18 cellular contexts compared by ENCODE assay signal in the genomic region with DNA sequence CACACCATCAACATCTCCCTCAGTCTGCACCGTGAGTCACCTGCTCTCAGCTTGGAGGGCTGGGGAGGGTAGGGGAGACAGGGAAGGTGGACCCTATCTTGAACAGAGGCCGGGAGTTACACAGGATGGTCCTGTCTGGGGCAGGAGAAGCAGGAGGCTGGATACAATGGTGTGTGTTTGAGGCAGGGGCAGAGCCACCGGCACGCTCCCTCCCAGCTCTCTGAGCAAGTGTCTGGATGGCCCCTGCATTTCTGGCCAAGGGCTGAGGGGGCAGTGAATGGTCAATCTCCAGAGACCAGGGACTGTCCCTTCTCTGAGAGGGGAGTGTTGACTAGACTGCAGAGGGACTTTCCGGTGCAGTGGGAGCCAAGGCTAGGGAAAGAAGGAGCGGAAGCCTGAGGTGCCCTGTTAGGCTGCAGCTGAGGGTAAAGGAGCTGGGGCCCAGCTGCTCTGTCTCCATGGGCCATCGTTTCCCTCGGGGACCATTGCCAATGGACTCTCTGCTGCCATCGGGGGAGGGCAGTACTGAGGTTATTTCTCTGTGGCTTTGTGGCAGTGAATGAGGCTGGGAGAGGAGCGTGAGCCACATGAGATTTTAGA. TPM values are rescaled to one million over a fixed set of nuclear protein-coding genes. Genes with fewer than 3 reads are reported as not detected.
DNase-seq lines count a peak whose midpoint lies in the region; ATAC-seq, FAIRE-seq and TF ChIP-seq lines count a peak whose summit lies in the region.
"Had no signal": no experiment of that assay in that cellular context is flagged by ENCODE, and none has a peak within 500 bp of the region (broad histone marks: within the 10 kb centered on the region; RNA-seq: fewer than 3 reads in every experiment).

No MANE protein-coding gene starts in this region.

- H3K27ac ChIP-seq in GM12878 (ENCODE audit: control insufficient read depth, insufficient read depth) (no peak overlapping the region), layer of hippocampus (ENCODE audit: low read depth, low read length) (peak overlapping the region; percentile 68), skin epidermis (peak overlapping the region in 12 of 21 experiments; percentile 10 to 79 (median 34))
- H3K27ac ChIP-seq: body of pancreas, left lung had no signal

- H3K9me3 ChIP-seq in Caco-2 (no peaks in the 10 kb centered on the region), GM12878 (replicated peaks; ENCODE audit: control insufficient read depth, insufficient read depth, low read length) (no peaks in the 10 kb centered on the region)
- H3K9me3 ChIP-seq: body of pancreas, left lung had no signal

- peak; percentile 70 for ATAC-seq in GM12878
- ATAC-seq in WTC11, result no peak
- ATAC-seq: body of pancreas, left lung had no signal

- H3K4me3 Mint-ChIP-seq in Caco-2 (ENCODE audit: unreplicated experiment) (peak overlapping the region; percentile 27), WTC11 (no peak overlapping the region)
- H3K4me3 Mint-ChIP-seq: activated CD4-positive, alpha-beta T cell treated with anti-CD3 and anti-CD28 coated beads, Interleukin-2, amount 10 ng/mL, durations not matched to agents 7 days and 5 days had no signal

- BruUV-seq in Caco-2 (replicated peaks; lab: Mats Ljungman, UMichigan) (no TSS peak), GM12878 (replicated peaks; lab: Mats Ljungman, UMichigan) (no TSS peak)

- whole genome bisulfite sequencing in GM12878 (ENCODE audit: insufficient coverage, insufficient replicate concordance, low lambda C conversion rate, missing lambda C conversion rate), result 19% methylated on average over 10 of the region's 10 CpGs

- POLR2A ChIA-PET in Caco-2 (lab: Charles Lee), result interaction anchor here (0.6 kb wide), 2 partner anchors 18 to 456 kb away, joined by 3 read pairs; no protein-coding TSS in a partner anchor
- POLR2A ChIA-PET in GM12878 (lab: Charles Lee), result interaction anchor here (1.2 kb wide), 1 partner anchor 16 kb away, joined by 3 read pairs; no protein-coding TSS in a partner anchor
- POLR2A ChIA-PET in WTC11 (lab: Charles Lee), result no interaction called here

- H2AFZ ChIP-seq in GM12878 (ENCODE audit: control insufficient read depth, low read depth, low read length), result no peak overlapping the region

- SMC1A ChIA-PET in GM12878 (lab: Charles Lee; ENCODE audit: uncharacterized antibody, unreplicated experiment), result no interaction called here

- H3K4me2 ChIP-seq in GM12878 (ENCODE audit: control insufficient read depth, insufficient read depth), result no peak overlapping the region

- no peak for TF ChIP-seq RAD21 in GM12878 (IDR thresholded peaks at IDR 0.05; ENCODE audit: insufficient read depth, low read depth, low read length)

- no peak for TF ChIP-seq CTCF in Caco-2 (IDR thresholded peaks at IDR 0.05; ENCODE audit: insufficient read depth in 1 of 2, low read depth in 1 of 2, low read length in 1 of 2, severe bottlenecking in 1 of 2, unreplicated experiment in 1 of 2)
- TF ChIP-seq CTCF in GM12878 (IDR thresholded peaks at IDR 0.05 in 2 of 3, conservative IDR thresholded peaks at IDR 0.05 in 1 of 3; ENCODE audit: control insufficient read depth in 2 of 3, extremely low read depth in 1 of 3, insufficient read depth in 1 of 3, low read depth in 3 of 3, low read length in 3 of 3), result peak in 1 of 3 experiments; percentile 10; a peak in 1 of 6 replicates
- no peak for TF ChIP-seq CTCF in WTC11 (IDR thresholded peaks at IDR 0.05)

- intact Hi-C loops in Caco-2 (cut with micrococcal nuclease; ENCODE audit: unreplicated experiment), result no loop called here
- intact Hi-C loops in GM12878 (cut with micrococcal nuclease; ENCODE audit: unreplicated experiment), result no loop called here

- H3K27me3 Mint-ChIP-seq in Caco-2 (ENCODE audit: insufficient read depth, unreplicated experiment) (no peaks in the 10 kb centered on the region), WTC11 (ENCODE audit: low read depth) (no peaks in the 10 kb centered on the region)
- H3K27me3 Mint-ChIP-seq: activated CD4-positive, alpha-beta T cell treated with anti-CD3 and anti-CD28 coated beads, Interleukin-2, amount 10 ng/mL, durations not matched to agents 7 days and 5 days had no signal

- peaks cover 5% of the 10 kb centered on the region for H3K36me3 ChIP-seq in Caco-2 (ENCODE audit: control insufficient read depth, insufficient read depth, low read length)
- H3K36me3 ChIP-seq in GM12878 (ENCODE audit: control insufficient read depth in 2 of 2, insufficient read depth in 2 of 2, low read length in 1 of 2), result no peaks in the 10 kb centered on the region

- H3K27ac Mint-ChIP-seq in Caco-2 (ENCODE audit: unreplicated experiment), result peak overlapping the region; percentile 97
- H3K27ac Mint-ChIP-seq in WTC11, result no peak overlapping the region
- H3K27ac Mint-ChIP-seq: activated CD4-positive, alpha-beta T cell treated with anti-CD3 and anti-CD28 coated beads, Interleukin-2, amount 10 ng/mL, durations not matched to agents 7 days and 5 days had no signal

- H3K4me1 Mint-ChIP-seq in Caco-2 (ENCODE audit: low read depth, unreplicated experiment) (peaks cover 43% of the 10 kb centered on the region), WTC11 (peaks cover 4% of the 10 kb centered on the region)

- no peaks in the 10 kb centered on the region for H3K79me2 ChIP-seq in GM12878 (ENCODE audit: control insufficient read depth, insufficient read depth, low read length)

- FAIRE-seq in GM12878 (lab: Jason Lieb, UNC), result no peak
- FAIRE-seq: endometrium had no signal

- H3K4me3 ChIP-seq in Caco-2 (ENCODE audit: low read depth, low read length), result no peak overlapping the region
- no peak overlapping the region for H3K4me3 ChIP-seq in GM12878
- H3K4me3 ChIP-seq in skin epidermis, result no peak overlapping the region
- H3K4me3 ChIP-seq: body of pancreas, left lung had no signal

- no peak overlapping the region for H3K9ac ChIP-seq in GM12878 (ENCODE audit: control insufficient read depth, insufficient read depth, low read length)

- CTCF ChIA-PET in Caco-2 (lab: Charles Lee) (interaction anchor here (2.8 kb wide), 1 partner anchor 18 kb away, joined by 35 read pairs; a partner anchor contains a TSS), GM12878 (lab: Yijun Ruan, JAX) (interaction anchor here (1.0 to 1.9 kb wide), 2 partner anchors 18 to 28 kb away, joined by 4 to 7 read pairs; no protein-coding TSS in a partner anchor), WTC11 (lab: Charles Lee) (interaction anchor here (1.2 to 1.6 kb wide), 2 partner anchors 30 to 68 kb away, joined by 4 to 7 read pairs; no protein-coding TSS in a partner anchor)

- H3K4me1 ChIP-seq in Caco-2 (peaks cover 44% of the 10 kb centered on the region), GM12878 (ENCODE audit: control insufficient read depth, insufficient read depth, low read length) (no peaks in the 10 kb centered on the region)
- H3K4me1 ChIP-seq: body of pancreas had no signal

- H3K27me3 ChIP-seq in Caco-2 (replicated peaks; ENCODE audit: control insufficient read depth, insufficient read depth, low read length) (no peaks in the 10 kb centered on the region), GM12878 (replicated peaks in 1 of 2; ENCODE audit: control insufficient read depth in 2 of 2, insufficient read depth in 2 of 2, low read length in 1 of 2) (peaks cover 0 to 3% of the 10 kb centered on the region in 2 experiments; a peak in 2 of 4 replicates), layer of hippocampus (ENCODE audit: control insufficient read depth, insufficient read depth, low read length) (no peaks in the 10 kb centered on the region)
- H3K27me3 ChIP-seq: body of pancreas, left lung had no signal

- H4K20me1 ChIP-seq in GM12878 (ENCODE audit: control insufficient read depth, insufficient read depth), result no peaks in the 10 kb centered on the region

- RAD21 ChIA-PET in GM12878 (lab: Charles Lee; ENCODE audit: unreplicated experiment), result interaction anchor here (0.7 kb wide), 1 partner anchor 18 kb away, joined by 4 read pairs; a partner anchor contains a TSS

- H3K36me3 Mint-ChIP-seq in Caco-2 (ENCODE audit: insufficient read depth, unreplicated experiment) (peaks cover 40% of the 10 kb centered on the region), WTC11 (peaks cover 61% of the 10 kb centered on the region)

- no peaks in the 10 kb centered on the region for H3K9me3 Mint-ChIP-seq in Caco-2 (ENCODE audit: unreplicated experiment)
- no peaks in the 10 kb centered on the region for H3K9me3 Mint-ChIP-seq in WTC11
- H3K9me3 Mint-ChIP-seq: activated CD4-positive, alpha-beta T cell treated with anti-CD3 and anti-CD28 coated beads, Interleukin-2, amount 10 ng/mL, durations not matched to agents 7 days and 5 days had no signal

- TF ChIP-seq EP300 in GM12878 (IDR thresholded peaks at IDR 0.05; ENCODE audit: borderline replicate concordance in 1 of 2, control insufficient read depth in 1 of 2, low read depth in 2 of 2, low read length in 2 of 2), result no peak

- in situ Hi-C loops in GM12878 (cut with MboI), result no loop called here

- no peak for TF ChIP-seq POLR2A in GM12878 (IDR thresholded peaks at IDR 0.05; ENCODE audit: low read depth, low read length)

- DNase-seq in Caco-2 (no peak), GM12878 (ENCODE audit: low read depth, low spot score) (no peak), NOMO-1 treated with dmso at 0.1 percent for 144 hours (lab: John Stamatoyannopoulos, UW; ENCODE audit: unreplicated experiment) (no peak), WTC11 (ENCODE audit: low spot score) (no peak), T-helper 2 cell (no peak)
- no peak for DNase-seq in stimulated activated CD4-positive, alpha-beta T cell treated with anti-CD3 and anti-CD28 coated beads, Interleukin-15, amount 100 ng/mL, for 24 hours
- DNase-seq: activated CD4-positive, alpha-beta T cell treated with anti-CD3 and anti-CD28 coated beads, Interleukin-2, amount 10 ng/mL, durations not matched to agents 7 days and 5 days; body of pancreas; DND-41; Karpas-422; left lung; NCI-H146; NCI-H524 treated with DMSO at 0.1 percent for 48 hours; occipital lobe had no signal

RNA-seq across cellular contexts. Expression of a gene that starts 1.9 kb away (rescaled TPM):
- not detected in 2 replicates for total RNA-seq in Caco-2 (2022)
- not detected in 2 replicates for total RNA-seq in GM12878 (2013; cell fraction: nucleolus; rRNA removed)
- total RNA-seq in GM12878 (2014; rRNA removed), result not detected in 2 replicates
- not detected in 2 replicates for total RNA-seq in GM12878 (2014; rRNA removed; fragmentation: Illumina TruSeq; extraction: Trizol)
- total RNA-seq in GM12878 (2021), result not detected in 2 replicates
- polyA plus RNA-seq in GM12878 (2011; ENCODE audit: low read depth), result not detected
- polyA plus RNA-seq in GM12878 (2011; rRNA removed), result not detected in 2 replicates
- not detected in 2 replicates for polyA plus RNA-seq in GM12878 (2011; cell fraction: cytosol; rRNA removed)
- not detected in 2 replicates for polyA plus RNA-seq in GM12878 (2011; cell fraction: nucleus; rRNA removed)
- not detected in 2 replicates for polyA plus RNA-seq in GM12878 (2012)
- not detected in 2 replicates for polyA plus RNA-seq in GM12878 (2014; fragmentation: Illumina TruSeq; extraction: Trizol)
- not detected for polyA plus RNA-seq in GM12878 (2014; fragmentation: Nextera tagmentation; extraction: Ambion mirVana)
- polyA plus RNA-seq in GM12878 (2014; rRNA removed), result not detected in 2 replicates
- not detected for polyA plus RNA-seq in GM12878 (2016; fragmentation: Nextera tagmentation; extraction: Ambion mirVana)
- polyA minus RNA-seq in GM12878 (2011; rRNA and poly(A)+ RNA removed), result not detected in 2 replicates
- polyA minus RNA-seq in GM12878 (2011; cell fraction: cytosol; rRNA and poly(A)+ RNA removed), result not detected in 2 replicates
- polyA minus RNA-seq in GM12878 (2011; cell fraction: nucleus; rRNA and poly(A)+ RNA removed), result not detected in 2 replicates
- not detected in 3 replicates for total RNA-seq in WTC11 (2021)
- total RNA-seq: activated CD4-positive, alpha-beta T cell treated with anti-CD3 and anti-CD28 coated beads, Interleukin-2, amount 10 ng/mL, durations not matched to agents 7 days and 5 days; body of pancreas; left lung; occipital lobe had no signal
- polyA plus RNA-seq: BJ had no signal

RNA-seq across cellular contexts. Expression of a gene that starts 17.3 kb away (rescaled TPM):
- 106 and 111 TPM in 2 replicates for total RNA-seq in Caco-2 (2022)
- 6.0 and 6.8 TPM in 2 replicates for total RNA-seq in GM12878 (2013; cell fraction: nucleolus; rRNA removed)
- total RNA-seq in GM12878 (2014; rRNA removed), result under 0.01 and 0.05 TPM in 2 replicates
- total RNA-seq in GM12878 (2014; rRNA removed; fragmentation: Illumina TruSeq; extraction: Trizol), result 0.05 and 0.18 TPM in 2 replicates
- 0.93 and 1.1 TPM in 2 replicates for total RNA-seq in GM12878 (2021)
- 0.51 TPM for polyA plus RNA-seq in GM12878 (2011; ENCODE audit: low read depth)
- 0.24 TPM in 2 replicates for polyA plus RNA-seq in GM12878 (2011; rRNA removed)
- polyA plus RNA-seq in GM12878 (2011; cell fraction: cytosol; rRNA removed), result 0.48 and 0.57 TPM in 2 replicates
- polyA plus RNA-seq in GM12878 (2011; cell fraction: nucleus; rRNA removed), result 2.5 and 3.3 TPM in 2 replicates
- 1.2 and 1.4 TPM in 2 replicates for polyA plus RNA-seq in GM12878 (2012)
- polyA plus RNA-seq in GM12878 (2014; fragmentation: Illumina TruSeq; extraction: Trizol), result 0.03 and 0.07 TPM in 2 replicates
- not detected for polyA plus RNA-seq in GM12878 (2014; fragmentation: Nextera tagmentation; extraction: Ambion mirVana)
- polyA plus RNA-seq in GM12878 (2014; rRNA removed), result 0.09 and 0.29 TPM in 2 replicates
- under 1 TPM; 0.23 to 0.28 TPM for polyA plus RNA-seq in GM12878 (2016; fragmentation: Nextera tagmentation; extraction: Ambion mirVana)
- polyA minus RNA-seq in GM12878 (2011; rRNA and poly(A)+ RNA removed), result 1.8 TPM in 2 replicates
- 2.2 and 3.1 TPM in 2 replicates for polyA minus RNA-seq in GM12878 (2011; cell fraction: cytosol; rRNA and poly(A)+ RNA removed)
- 1.6 and 3.1 TPM in 2 replicates for polyA minus RNA-seq in GM12878 (2011; cell fraction: nucleus; rRNA and poly(A)+ RNA removed)
- total RNA-seq in WTC11 (2021), result 107 to 120 TPM (median 112 TPM) in 3 replicates

RNA-seq across cellular contexts. Expression of a gene that starts 34.4 kb away (rescaled TPM):
- 44.2 and 49.5 TPM in 2 replicates for total RNA-seq in Caco-2 (2022)
- 219 and 234 TPM in 2 replicates for total RNA-seq in GM12878 (2013; cell fraction: nucleolus; rRNA removed)
- 100 and 101 TPM in 2 replicates for total RNA-seq in GM12878 (2014; rRNA removed)
- 79.0 and 79.9 TPM in 2 replicates for total RNA-seq in GM12878 (2014; rRNA removed; fragmentation: Illumina TruSeq; extraction: Trizol)
- total RNA-seq in GM12878 (2021), result 146 and 163 TPM in 2 replicates
- 92.2 TPM for polyA plus RNA-seq in GM12878 (2011; ENCODE audit: low read depth)
- polyA plus RNA-seq in GM12878 (2011; rRNA removed), result 107 and 176 TPM in 2 replicates
- polyA plus RNA-seq in GM12878 (2011; cell fraction: cytosol; rRNA removed), result 210 and 211 TPM in 2 replicates
- 576 and 633 TPM in 2 replicates for polyA plus RNA-seq in GM12878 (2011; cell fraction: nucleus; rRNA removed)
- 137 and 138 TPM in 2 replicates for polyA plus RNA-seq in GM12878 (2012)
- 161 and 168 TPM in 2 replicates for polyA plus RNA-seq in GM12878 (2014; fragmentation: Illumina TruSeq; extraction: Trizol)
- polyA plus RNA-seq in GM12878 (2014; fragmentation: Nextera tagmentation; extraction: Ambion mirVana), result 10 to 100 TPM; 14.2 to 17.3 TPM
- 153 and 157 TPM in 2 replicates for polyA plus RNA-seq in GM12878 (2014; rRNA removed)
- polyA plus RNA-seq in GM12878 (2016; fragmentation: Nextera tagmentation; extraction: Ambion mirVana), result 10 to 100 TPM; 61.0 to 63.3 TPM
- polyA minus RNA-seq in GM12878 (2011; rRNA and poly(A)+ RNA removed), result 146 and 216 TPM in 2 replicates
- 57.9 and 72.7 TPM in 2 replicates for polyA minus RNA-seq in GM12878 (2011; cell fraction: cytosol; rRNA and poly(A)+ RNA removed)
- polyA minus RNA-seq in GM12878 (2011; cell fraction: nucleus; rRNA and poly(A)+ RNA removed), result 75.9 and 146 TPM in 2 replicates
- total RNA-seq in WTC11 (2021), result 47.0 to 50.0 TPM (median 48.9 TPM) in 3 replicates

RNA-seq across cellular contexts. Expression of a gene that starts 56.6 kb away (rescaled TPM):
- total RNA-seq in Caco-2 (2022) (15.7 and 16.4 TPM in 2 replicates), GM12878 (2014; rRNA removed) (28.4 and 30.1 TPM in 2 replicates), GM12878 (2014; rRNA removed; fragmentation: Illumina TruSeq; extraction: Trizol) (13.0 and 13.6 TPM in 2 replicates), GM12878 (2021) (28.2 and 28.5 TPM in 2 replicates), WTC11 (2021) (16.5 to 20.5 TPM (median 17.2 TPM) in 3 replicates)
- total RNA-seq in GM12878 (2013; cell fraction: nucleolus; rRNA removed), result 27.9 and 30.3 TPM in 2 replicates
- polyA plus RNA-seq in GM12878 (2011; ENCODE audit: low read depth), result 5.3 TPM
- polyA plus RNA-seq in GM12878 (2011; rRNA removed) (25.2 and 35.2 TPM in 2 replicates), GM12878 (2014; fragmentation: Illumina TruSeq; extraction: Trizol) (7.9 and 17.0 TPM in 2 replicates), GM12878 (2014; fragmentation: Nextera tagmentation; extraction: Ambion mirVana) (1 to 10 TPM in 1 of 2 experiments, under 1 TPM in 1; 0.35 to 1.0 TPM), GM12878 (2014; rRNA removed) (28.0 and 28.6 TPM in 2 replicates), GM12878 (2016; fragmentation: Nextera tagmentation; extraction: Ambion mirVana) (1 to 10 TPM; 3.6 to 5.8 TPM)
- polyA plus RNA-seq in GM12878 (2011; cell fraction: cytosol; rRNA removed), result 36.4 and 44.0 TPM in 2 replicates
- 69.8 and 77.5 TPM in 2 replicates for polyA plus RNA-seq in GM12878 (2011; cell fraction: nucleus; rRNA removed)
- polyA plus RNA-seq in GM12878 (2012), result 11.5 and 17.8 TPM in 2 replicates
- 21.1 and 40.5 TPM in 2 replicates for polyA minus RNA-seq in GM12878 (2011; rRNA and poly(A)+ RNA removed)
- polyA minus RNA-seq in GM12878 (2011; cell fraction: cytosol; rRNA and poly(A)+ RNA removed), result 14.6 and 15.7 TPM in 2 replicates
- 17.3 and 27.7 TPM in 2 replicates for polyA minus RNA-seq in GM12878 (2011; cell fraction: nucleus; rRNA and poly(A)+ RNA removed)

Comparison
In these comparisons a context has a peak if more than half of its experiments do, and no peak if none do; other contexts are left out.
1. RNA of a gene that starts 17.3 kb away (total RNA-seq): 107 to 120 TPM in WTC11 and 106 to 111 TPM in Caco-2; under 0.01 to 6.8 TPM in GM12878; every median in the first group is over 10 times any median in the second.